In genomic region chr14:31161274-31161673, GRCh38 we compare ENCODE assay signal across 17 cellular contexts.
"Had no signal": no experiment of that assay in that cellular context is flagged by ENCODE, and none has a peak within 500 bp of the region (broad histone marks: within the 10 kb centered on the region; RNA-seq: fewer than 3 reads in every experiment).

No MANE protein-coding gene starts in this region.

- H3K27me3 ChIP-seq: heart right ventricle, transverse colon had no signal

- H3K27me3 Mint-ChIP-seq: naive thymus-derived CD8-positive, alpha-beta T cell; stimulated activated naive CD8-positive, alpha-beta T cell treated with anti-CD3 and anti-CD28 coated beads, Interleukin-15, Interleukin-2, amounts not matched to agents 100 ng/mL and 50 ng/mL, for 24 hours had no signal

- H3K4me1 Mint-ChIP-seq: stimulated activated effector memory CD8-positive, alpha-beta T cell treated with anti-CD3 and anti-CD28 coated beads, Interleukin-12 subunit alpha, Interleukin-12 subunit beta, amount 100 ng/mL, for 72 hours had no signal

- H3K4me3 Mint-ChIP-seq: naive thymus-derived CD8-positive, alpha-beta T cell; stimulated activated effector memory CD8-positive, alpha-beta T cell treated with anti-CD3 and anti-CD28 coated beads, Interleukin-12 subunit alpha, Interleukin-12 subunit beta, amount 100 ng/mL, for 72 hours; stimulated activated naive CD8-positive, alpha-beta T cell treated with anti-CD3 and anti-CD28 coated beads, Interleukin-15, Interleukin-2, amounts not matched to agents 100 ng/mL and 50 ng/mL, for 24 hours had no signal

- H3K27ac Mint-ChIP-seq: stimulated activated effector memory CD8-positive, alpha-beta T cell treated with anti-CD3 and anti-CD28 coated beads, Interleukin-12 subunit alpha, Interleukin-12 subunit beta, amount 100 ng/mL, for 72 hours; stimulated activated naive CD8-positive, alpha-beta T cell treated with anti-CD3 and anti-CD28 coated beads, Interleukin-15, Interleukin-2, amounts not matched to agents 100 ng/mL and 50 ng/mL, for 24 hours had no signal

- H3K9me3 ChIP-seq: heart right ventricle, mucosa of descending colon, transverse colon had no signal

- DNase-seq: effector memory CD4-positive, alpha-beta T cell; heart right ventricle; hypothalamus; islet precursor cell; mammary epithelial cell; mucosa of descending colon; naive thymus-derived CD8-positive, alpha-beta T cell; posterior cingulate gyrus; right cardiac atrium; stimulated activated CD4-positive, alpha-beta T cell treated with anti-CD3 and anti-CD28 coated beads, Interleukin-4, amount 100 ng/mL, for 1 hour; stimulated activated CD8-positive, alpha-beta memory T cell treated with anti-CD3 and anti-CD28 coated beads, Interleukin-4, amount 100 ng/mL, for 48 hours; transverse colon had no signal

- ATAC-seq: esophagus mucosa; heart right ventricle; left lobe of liver; mucosa of descending colon; naive thymus-derived CD8-positive, alpha-beta T cell; right cardiac atrium; stimulated activated effector memory CD8-positive, alpha-beta T cell treated with anti-CD3 and anti-CD28 coated beads, Interleukin-12 subunit alpha, Interleukin-12 subunit beta, amount 100 ng/mL, for 72 hours had no signal

- H3K4me2 ChIP-seq: smooth muscle cell had no signal

- H3K9me3 Mint-ChIP-seq: naive thymus-derived CD8-positive, alpha-beta T cell; stimulated activated effector memory CD8-positive, alpha-beta T cell treated with anti-CD3 and anti-CD28 coated beads, Interleukin-12 subunit alpha, Interleukin-12 subunit beta, amount 100 ng/mL, for 72 hours; stimulated activated naive CD8-positive, alpha-beta T cell treated with anti-CD3 and anti-CD28 coated beads, Interleukin-15, Interleukin-2, amounts not matched to agents 100 ng/mL and 50 ng/mL, for 24 hours had no signal

- H3K4me3 ChIP-seq: heart right ventricle, mucosa of descending colon, smooth muscle cell, transverse colon had no signal

- H3K27ac ChIP-seq: heart right ventricle, transverse colon had no signal
